In genomic region chr19:14114439-14114838, GRCh38 we compare ENCODE assay signal across 16 cellular contexts. TPM values are rescaled to one million over a fixed set of nuclear protein-coding genes. Genes with fewer than 3 reads are reported as not detected.
DNase-seq lines count a peak whose midpoint lies in the region; ATAC-seq and TF ChIP-seq lines count a peak whose summit lies in the region.
"Had no signal": no experiment of that assay in that cellular context is flagged by ENCODE, and none has a peak within 500 bp of the region (broad histone marks: within the 10 kb centered on the region; RNA-seq: fewer than 3 reads in every experiment).

No MANE protein-coding gene starts in this region.

- H3K9me3 ChIP-seq in CD4-positive, CD25-positive, alpha-beta regulatory T cell (ENCODE audit: control insufficient read depth in 2 of 2, low read length in 2 of 2) = no peaks in the 10 kb centered on the region
- H3K9me3 ChIP-seq in adipocyte (ENCODE audit: control insufficient read depth, low read length) (no peaks in the 10 kb centered on the region), lung (ENCODE audit: control insufficient read depth in 2 of 2, insufficient read depth in 1 of 2, low read length in 1 of 2) (no peaks in the 10 kb centered on the region)

- H3K27me3 Mint-ChIP-seq in CD4-positive, CD25-positive, alpha-beta regulatory T cell = no peaks in the 10 kb centered on the region
- H3K27me3 Mint-ChIP-seq: activated B cell treated with CpG ODN at 0.5 μM for 24 hours; stimulated activated memory B cell treated with anti-CD40 and anti-IgM and Interleukin-4, amounts not matched to agents 10 μg/mL and 1 μg/mL and 100 μg/mL, for 72 hours had no signal

- DNase-seq in CD4-positive, CD25-positive, alpha-beta regulatory T cell = no peak
- DNase-seq in adipocyte (ENCODE audit: low read depth) = no peak
- no peak for DNase-seq in lung (ENCODE audit: low spot score)
- DNase-seq in substantia nigra (lab: John Stamatoyannopoulos, UW) = no peak
- no peak for DNase-seq in NCI-H82 treated with DMSO at 0.1 percent for 48 hours (lab: John Stamatoyannopoulos, UW; ENCODE audit: unreplicated experiment)
- no peak for DNase-seq in NCI-H2081 treated with DMSO at 0.1 percent for 48 hours (lab: John Stamatoyannopoulos, UW)
- DNase-seq: NCI-H1092, NCI-H2171, occipital lobe had no signal

- peaks cover 0 to 2% (median 0%) of the 10 kb centered on the region in 7 donors for H3K9me3 Mint-ChIP-seq in CD4-positive, CD25-positive, alpha-beta regulatory T cell
- H3K9me3 Mint-ChIP-seq: activated B cell treated with CpG ODN at 0.5 μM for 24 hours; stimulated activated memory B cell treated with anti-CD40 and anti-IgM and Interleukin-4, amounts not matched to agents 10 μg/mL and 1 μg/mL and 100 μg/mL, for 72 hours had no signal

- H3K27ac ChIP-seq in CD4-positive, CD25-positive, alpha-beta regulatory T cell (ENCODE audit: insufficient read depth, low read length, poor library complexity, severe bottlenecking) = no peak overlapping the region
- H3K27ac ChIP-seq in lung (ENCODE audit: low read depth in 1 of 2, low read length in 1 of 2) = peak overlapping the region; percentile 56 to 74
- peak overlapping the region; percentile 67 for H3K27ac ChIP-seq in substantia nigra (ENCODE audit: low read depth, low read length, poor library complexity, severe bottlenecking)

- no peaks in the 10 kb centered on the region for H3K27me3 ChIP-seq in CD4-positive, CD25-positive, alpha-beta regulatory T cell (ENCODE audit: control insufficient read depth, insufficient read depth, low read length)
- H3K27me3 ChIP-seq in adipocyte (replicated peaks; ENCODE audit: control insufficient read depth, insufficient read depth, low read length) (no peaks in the 10 kb centered on the region), lung (ENCODE audit: control insufficient read depth, insufficient read depth) (no peaks in the 10 kb centered on the region)

- H3K4me3 ChIP-seq in CD4-positive, CD25-positive, alpha-beta regulatory T cell (ENCODE audit: low read depth, low read length) = no peak overlapping the region
- H3K4me3 ChIP-seq in adipocyte (ENCODE audit: low read length) = no peak overlapping the region
- no peak overlapping the region for H3K4me3 ChIP-seq in lung

- WGBS in lung, 2 donors = 89 to 92% methylated on average over 7 of the region's 7 CpGs

- H3K36me3 ChIP-seq in CD4-positive, CD25-positive, alpha-beta regulatory T cell (ENCODE audit: control insufficient read depth, insufficient read depth, low read length) = no peaks in the 10 kb centered on the region
- H3K36me3 ChIP-seq in adipocyte (ENCODE audit: control insufficient read depth, insufficient read depth, low read length, severe bottlenecking) (peaks cover 3% of the 10 kb centered on the region), lung (ENCODE audit: control insufficient read depth in 2 of 2, insufficient read depth in 2 of 2, low read length in 2 of 2) (no peaks in the 10 kb centered on the region)

- no peak for TF ChIP-seq CTCF in lung (IDR thresholded peaks at IDR 0.05; ENCODE audit: control extremely low read depth, extremely low read depth)

- H3K9ac ChIP-seq in adipocyte (ENCODE audit: low read length) = peak overlapping the region; percentile 41

- no peaks in the 10 kb centered on the region for H3K36me3 Mint-ChIP-seq in CD4-positive, CD25-positive, alpha-beta regulatory T cell
- H3K36me3 Mint-ChIP-seq: stimulated activated memory B cell treated with anti-CD40 and anti-IgM and Interleukin-4, amounts not matched to agents 10 μg/mL and 1 μg/mL and 100 μg/mL, for 72 hours had no signal

- ATAC-seq in CD4-positive, CD25-positive, alpha-beta regulatory T cell (ENCODE audit: low read depth in 2 of 2) = no peak
- no peak for ATAC-seq in lung (ENCODE audit: insufficient read depth, low FRiP score)
- no peak for ATAC-seq in GM18868 (IDR thresholded peaks at IDR 0.05; ENCODE audit: unreplicated experiment)
- ATAC-seq in HG03469 (IDR thresholded peaks at IDR 0.05; ENCODE audit: unreplicated experiment) = no peak
- ATAC-seq: stimulated activated memory B cell treated with anti-CD40 and anti-IgM and Interleukin-4, amounts not matched to agents 10 μg/mL and 1 μg/mL and 100 μg/mL, for 72 hours had no signal

- peak overlapping the region in 3 of 4 donors; percentile 43 to 70 (median 57) for H3K4me3 Mint-ChIP-seq in CD4-positive, CD25-positive, alpha-beta regulatory T cell
- H3K4me3 Mint-ChIP-seq: stimulated activated memory B cell treated with anti-CD40 and anti-IgM and Interleukin-4, amounts not matched to agents 10 μg/mL and 1 μg/mL and 100 μg/mL, for 72 hours had no signal

- peaks cover 52% of the 10 kb centered on the region for H3K4me1 ChIP-seq in CD4-positive, CD25-positive, alpha-beta regulatory T cell (ENCODE audit: control insufficient read depth, insufficient read depth, low read length, poor library complexity, severe bottlenecking)
- H3K4me1 ChIP-seq in adipocyte (ENCODE audit: control insufficient read depth, insufficient read depth, low read length) (peaks cover 73% of the 10 kb centered on the region), lung (ENCODE audit: control insufficient read depth in 2 of 2, insufficient read depth in 2 of 2, low read length in 2 of 2) (peaks cover 19 to 34% of the 10 kb centered on the region in 2 donors)

- H3K27ac Mint-ChIP-seq in CD4-positive, CD25-positive, alpha-beta regulatory T cell = peak overlapping the region in 1 of 3 donors; percentile 36
- H3K27ac Mint-ChIP-seq: stimulated activated memory B cell treated with anti-CD40 and anti-IgM and Interleukin-4, amounts not matched to agents 10 μg/mL and 1 μg/mL and 100 μg/mL, for 72 hours had no signal

- peaks cover 0 to 69% (median 39%) of the 10 kb centered on the region in 4 donors for H3K4me1 Mint-ChIP-seq in CD4-positive, CD25-positive, alpha-beta regulatory T cell

RNA-seq across cellular contexts. Expression of gene PRKACA, which starts 3.1 kb away (rescaled TPM):
- total RNA-seq in CD4-positive, CD25-positive, alpha-beta regulatory T cell = 40.2 TPM
- polyA plus RNA-seq in CD4-positive, CD25-positive, alpha-beta regulatory T cell = 1 to 10 TPM in 2 of 4 donors, under 1 TPM in 2; 0.47 to 1.8 (median 1.00) TPM
- 100 to 1,000 TPM in 1 of 2 donors, 10 to 100 TPM in 1; 43.7 to 103 TPM for total RNA-seq in lung
- polyA plus RNA-seq in lung = 10 to 100 TPM; 54.3 to 81.5 TPM

RNA-seq across cellular contexts. Expression of gene ASF1B, which starts 21.9 kb away (rescaled TPM):
- 4.6 TPM for total RNA-seq in CD4-positive, CD25-positive, alpha-beta regulatory T cell
- polyA plus RNA-seq in CD4-positive, CD25-positive, alpha-beta regulatory T cell = 10 to 100 TPM in 1 of 4 donors, 1 to 10 TPM in 3; 6.2 to 10.1 (median 8.7) TPM
- total RNA-seq in lung = 1 to 10 TPM; 2.4 to 3.5 TPM
- 1 to 10 TPM; 4.1 to 5.9 TPM for polyA plus RNA-seq in lung

RNA-seq across cellular contexts. Expression of gene SAMD1, which starts 23.9 kb away (rescaled TPM):
- total RNA-seq in CD4-positive, CD25-positive, alpha-beta regulatory T cell = 24.1 TPM
- polyA plus RNA-seq in CD4-positive, CD25-positive, alpha-beta regulatory T cell = 1 to 10 TPM in 2 of 4 donors, under 1 TPM in 2; 0.80 to 1.4 (median 1.0) TPM
- 10 to 100 TPM; 32.9 to 48.8 TPM for total RNA-seq in lung
- 10 to 100 TPM; 36.8 to 42.1 TPM for polyA plus RNA-seq in lung

RNA-seq across cellular contexts. Expression of gene C19orf67, which starts 28.9 kb away (rescaled TPM):
- not detected for total RNA-seq in CD4-positive, CD25-positive, alpha-beta regulatory T cell
- polyA plus RNA-seq in CD4-positive, CD25-positive, alpha-beta regulatory T cell = not detected
- 1 to 10 TPM in 1 of 2 donors, under 1 TPM in 1; 0.37 to 1.0 TPM for total RNA-seq in lung
- under 1 TPM in 1 of 2 donors, not detected in 1; 0.38 TPM for polyA plus RNA-seq in lung
- total RNA-seq: activated B cell treated with CpG ODN at 0.5 μM for 24 hours, aorta, H4, occipital lobe had no signal
- polyA plus RNA-seq: aorta, small intestine had no signal

RNA-seq across cellular contexts. Expression of gene MISP3, which starts 41.9 kb away (rescaled TPM):
- 0.91 TPM for total RNA-seq in CD4-positive, CD25-positive, alpha-beta regulatory T cell
- polyA plus RNA-seq in CD4-positive, CD25-positive, alpha-beta regulatory T cell = under 1 TPM in 3 of 4 donors, not detected in 1; 0.22 to 0.64 (median 0.44) TPM
- total RNA-seq in lung = 10 to 100 TPM in 1 of 2 donors, 1 to 10 TPM in 1; 3.5 to 10.7 TPM
- polyA plus RNA-seq in lung = 10 to 100 TPM in 1 of 2 donors, 1 to 10 TPM in 1; 4.1 to 11.2 TPM
